Comparison of ENCODE assay signal across 25 cellular contexts in the genomic region with DNA sequence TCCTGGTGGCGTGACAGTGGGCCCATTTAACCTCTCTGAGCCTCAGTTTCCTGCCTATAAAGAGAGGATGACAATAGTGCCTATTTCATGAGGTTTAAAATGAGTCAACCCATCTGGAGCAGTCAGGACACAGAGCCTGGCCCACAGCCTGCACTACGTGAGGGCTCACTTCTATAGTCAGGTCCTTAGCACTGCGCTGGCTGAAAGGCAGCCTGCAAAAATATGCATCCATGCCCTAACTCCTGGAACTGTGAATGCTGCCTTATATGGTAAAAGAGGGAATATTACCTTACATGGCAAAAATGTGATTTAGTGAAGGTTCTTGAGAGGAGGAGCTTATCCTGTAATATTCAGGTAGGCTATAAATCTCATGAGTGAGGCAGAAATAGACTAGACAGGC.
A peak's percentile ranks its signal among the peaks of the same experiment; 100 is the strongest.
DNase-seq lines count a peak whose midpoint lies in the region; ATAC-seq, FAIRE-seq and TF ChIP-seq lines count a peak whose summit lies in the region.
"Had no signal": no experiment of that assay in that cellular context is flagged by ENCODE, and none has a peak within 500 bp of the region (broad histone marks: within the 10 kb centered on the region; RNA-seq: fewer than 3 reads in every experiment).

No MANE protein-coding gene starts in this region.

- FAIRE-seq in astrocyte (lab: Jason Lieb, UNC): no peak
- FAIRE-seq: GM12878 had no signal

- no peak for ATAC-seq in GM18907 (IDR thresholded peaks at IDR 0.05; ENCODE audit: unreplicated experiment)
- ATAC-seq: gastrocnemius medialis, GM12878, Right ventricle myocardium inferior had no signal

- no peak overlapping the region for H3K27ac Mint-ChIP-seq in astrocyte (ENCODE audit: unreplicated experiment)
- H3K27ac Mint-ChIP-seq: activated T-cell treated with anti-CD3 and anti-CD28 coated beads, Interleukin-2, amount 50 U/mL, for 24 hours had no signal

- H3K27me3 ChIP-seq in astrocyte (ENCODE audit: insufficient read depth, low read length): peaks cover 2% of the 10 kb centered on the region
- H3K27me3 ChIP-seq: gastrocnemius medialis had no signal

- no peaks in the 10 kb centered on the region for H3K36me3 ChIP-seq in astrocyte (ENCODE audit: insufficient read depth, low read length)
- H3K36me3 ChIP-seq: gastrocnemius medialis had no signal

- H3K27me3 Mint-ChIP-seq in astrocyte (ENCODE audit: low read depth, unreplicated experiment): peaks cover 10% of the 10 kb centered on the region

- H3K4me2 ChIP-seq in astrocyte (ENCODE audit: low read length): no peak overlapping the region

- no peak overlapping the region for H2AFZ ChIP-seq in astrocyte (ENCODE audit: low read depth, low read length)

- no peaks in the 10 kb centered on the region for H4K20me1 ChIP-seq in astrocyte (ENCODE audit: insufficient read depth, low read length)

- no peaks in the 10 kb centered on the region for H3K9me3 Mint-ChIP-seq in astrocyte (ENCODE audit: unreplicated experiment)
- H3K9me3 Mint-ChIP-seq: activated T-cell treated with anti-CD3 and anti-CD28 coated beads, Interleukin-2, amount 50 U/mL, for 24 hours; IgD-negative memory B cell had no signal

- no peak overlapping the region for H3K4me3 Mint-ChIP-seq in astrocyte (ENCODE audit: unreplicated experiment)
- H3K4me3 Mint-ChIP-seq: activated T-cell treated with anti-CD3 and anti-CD28 coated beads, Interleukin-2, amount 50 U/mL, for 24 hours; IgD-negative memory B cell had no signal

- no peaks in the 10 kb centered on the region for H3K79me2 ChIP-seq in astrocyte (ENCODE audit: insufficient read depth, low read length)

- H3K4me1 Mint-ChIP-seq in astrocyte (ENCODE audit: low read depth, unreplicated experiment): peaks cover 12% of the 10 kb centered on the region
- H3K4me1 Mint-ChIP-seq: IgD-negative memory B cell had no signal

- peak; percentile 25 for DNase-seq in HCEC 1CT
- peak; percentile 78 for DNase-seq in astrocyte (ENCODE audit: low read depth)
- peak; percentile 79 for DNase-seq in fibroblast of pulmonary artery (ENCODE audit: low read depth)
- peak; percentile 16 for DNase-seq in retinal pigment epithelial cell (ENCODE audit: low read depth)
- DNase-seq in NCI-H524 treated with DMSO at 0.1 percent for 48 hours (lab: John Stamatoyannopoulos, UW): no peak
- no peak for DNase-seq in NCI-H187 treated with DMSO at 0.1 percent for 48 hours (lab: John Stamatoyannopoulos, UW)
- DNase-seq in kidney tubule cell (ENCODE audit: low spot score): no peak
- DNase-seq: activated CD4-positive, alpha-beta T cell treated with anti-CD3 and anti-CD28 coated beads for 1 hour; activated CD8-positive, alpha-beta memory T cell treated with anti-CD3 and anti-CD28 coated beads for 24 hours; activated naive CD4-positive, alpha-beta T cell treated with Interleukin-2 at 50 U/mL for 16 hours; activated T-cell treated with anti-CD3 and anti-CD28 coated beads, Interleukin-2, amount 50 U/mL, for 24 hours; amygdala; central memory CD4-positive, alpha-beta T cell; DMS79; gastrocnemius medialis; NCI-H2227 treated with DMSO at 0.1 percent for 48 hours; NCI-H774; stimulated activated CD4-positive, alpha-beta T cell treated with anti-CD3 and anti-CD28 coated beads, Interleukin-4, amount 100 ng/mL, for 1 hour; stimulated activated naive CD4-positive, alpha-beta T cell treated with Interleukin-2 at 50 U/mL for 16 hours; SW 1271 had no signal

- H3K27ac ChIP-seq in astrocyte (ENCODE audit: low read depth, low read length): no peak overlapping the region
- H3K27ac ChIP-seq: gastrocnemius medialis had no signal

- H3K4me1 ChIP-seq in astrocyte (ENCODE audit: insufficient read depth, low read length): no peaks in the 10 kb centered on the region
- H3K4me1 ChIP-seq: gastrocnemius medialis had no signal

- no peak overlapping the region for H3K9ac ChIP-seq in astrocyte (ENCODE audit: low read length)

- H3K36me3 Mint-ChIP-seq in astrocyte (ENCODE audit: low read depth, unreplicated experiment): no peaks in the 10 kb centered on the region
- H3K36me3 Mint-ChIP-seq: IgD-negative memory B cell had no signal

- no peak for TF ChIP-seq CTCF in astrocyte (IDR thresholded peaks at IDR 0.05; ENCODE audit: insufficient read depth, low read depth, low read length)
- no peak for TF ChIP-seq CTCF in fibroblast of pulmonary artery (IDR thresholded peaks at IDR 0.05; ENCODE audit: low read length, missing control alignments)
- no peak for TF ChIP-seq CTCF in retinal pigment epithelial cell (conservative IDR thresholded peaks at IDR 0.05; ENCODE audit: low read depth, low read length)

- H3K4me3 ChIP-seq in astrocyte (ENCODE audit: insufficient read depth, low read depth, low read length): no peak overlapping the region
- H3K4me3 ChIP-seq in fibroblast of pulmonary artery (replicated peaks; ENCODE audit: low read depth, low read length): no peak overlapping the region
- no peak overlapping the region for H3K4me3 ChIP-seq in retinal pigment epithelial cell (ENCODE audit: low read length)
- H3K4me3 ChIP-seq: gastrocnemius medialis, GM12878, lung had no signal

- no peaks in the 10 kb centered on the region for H3K9me3 ChIP-seq in astrocyte (ENCODE audit: insufficient read depth, low read depth, low read length)
- H3K9me3 ChIP-seq: gastrocnemius medialis had no signal

Comparison
In these comparisons a context has a peak if more than half of its experiments do, and no peak if none do; other contexts are left out.
1. DNase-seq: peak in HCEC 1CT (single experiment), astrocyte (single experiment), fibroblast of pulmonary artery (single experiment) and retinal pigment epithelial cell (single experiment); none in NCI-H524 treated with DMSO at 0.1 percent for 48 hours (single experiment), NCI-H187 treated with DMSO at 0.1 percent for 48 hours (single experiment) and kidney tubule cell (single experiment).